In the genomic region with DNA sequence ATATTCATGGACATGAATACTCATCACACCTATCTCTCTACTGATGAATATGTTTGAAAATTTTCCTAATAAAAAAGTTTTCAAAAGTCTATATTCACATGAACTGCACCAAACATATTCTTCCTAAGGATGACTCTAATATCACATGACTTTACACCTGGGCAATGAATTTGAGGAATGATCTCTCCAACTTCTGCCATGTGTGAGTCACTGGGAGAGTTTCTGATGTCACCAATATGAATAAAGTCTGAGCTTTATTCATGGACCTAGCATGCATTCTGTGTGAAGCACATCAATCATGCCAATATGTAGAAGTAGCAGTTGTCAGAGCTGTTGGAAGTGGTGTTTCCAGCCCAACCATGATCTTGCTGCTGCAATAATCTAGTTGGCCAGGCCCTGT, we compare ENCODE assay signal across 27 cellular contexts.
"Had no signal": no experiment of that assay in that cellular context is flagged by ENCODE, and none has a peak within 500 bp of the region (broad histone marks: within the 10 kb centered on the region; RNA-seq: fewer than 3 reads in every experiment).

No MANE protein-coding gene starts in this region.

- H3K4me3 Mint-ChIP-seq: activated CD4-positive, alpha-beta memory T cell treated with anti-CD3 and anti-CD28 coated beads for 36 hours; activated CD4-positive, alpha-beta T cell treated with anti-CD3 and anti-CD28 coated beads, Interleukin-2, amount 10 ng/mL, durations not matched to agents 7 days and 5 days; activated naive CD4-positive, alpha-beta T cell treated with anti-CD3 and anti-CD28 coated beads, Interleukin-2, amount 10 ng/mL, durations not matched to agents 7 days and 5 days; activated naive CD8-positive, alpha-beta T cell treated with anti-CD3 and anti-CD28 coated beads for 36 hours; activated T-helper 17 cell treated with anti-CD3 and anti-CD28 coated beads, Interleukin-2, amount 50 U/mL, for 72 hours; IgD-negative memory B cell had no signal

- H3K4me2 ChIP-seq: KMS-11 had no signal

- ATAC-seq: activated T-helper 17 cell treated with anti-CD3 and anti-CD28 coated beads, Interleukin-2, amount 50 U/mL, for 72 hours had no signal

- H3K36me3 ChIP-seq: MG63 had no signal

- H3K4me3 ChIP-seq: MG63 had no signal

- H3K36me3 Mint-ChIP-seq: activated CD4-positive, alpha-beta memory T cell treated with anti-CD3 and anti-CD28 coated beads for 36 hours; activated naive CD4-positive, alpha-beta T cell treated with anti-CD3 and anti-CD28 coated beads, Interleukin-2, amount 10 ng/mL, durations not matched to agents 7 days and 5 days; activated naive CD8-positive, alpha-beta T cell treated with anti-CD3 and anti-CD28 coated beads for 36 hours; IgD-negative memory B cell had no signal

- DNase-seq: activated CD4-positive, alpha-beta memory T cell treated with anti-CD3 and anti-CD28 coated beads for 36 hours; activated CD4-positive, alpha-beta T cell treated with anti-CD3 and anti-CD28 coated beads, Interleukin-2, amount 10 ng/mL, durations not matched to agents 7 days and 5 days; activated CD4-positive, CD25-positive, alpha-beta regulatory T cell; activated gamma-delta T cell; activated naive CD4-positive, alpha-beta T cell treated with anti-CD3 and anti-CD28 coated beads, Interleukin-2, amount 10 ng/mL, durations not matched to agents 7 days and 5 days; activated naive CD8-positive, alpha-beta T cell treated with anti-CD3 and anti-CD28 coated beads for 36 hours; activated T-cell treated with anti-CD3 and anti-CD28 coated beads for 4 hours; activated T-cell treated with anti-CD3 and anti-CD28 coated beads, Interleukin-2, amount 50 U/mL, for 48 hours; caudate nucleus; MG63; MV-4-11; NCI-H1092 treated with DMSO at 0.1 percent for 48 hours; NCI-H1417 treated with DMSO at 0.1 percent for 48 hours; NCI-H1694; NCI-H2029 treated with DMSO at 0.1 percent for 48 hours; NCI-H345; NCI-H510A; NCI-H526 treated with DMSO at 0.1 percent for 48 hours; NCI-H82; SIG-M5; T-helper 2 cell; T1000 had no signal

- H3K9me3 ChIP-seq: MG63 had no signal

- H3K4me1 Mint-ChIP-seq: activated CD4-positive, alpha-beta T cell treated with anti-CD3 and anti-CD28 coated beads, Interleukin-2, amount 10 ng/mL, durations not matched to agents 7 days and 5 days; activated naive CD4-positive, alpha-beta T cell treated with anti-CD3 and anti-CD28 coated beads, Interleukin-2, amount 10 ng/mL, durations not matched to agents 7 days and 5 days; activated naive CD8-positive, alpha-beta T cell treated with anti-CD3 and anti-CD28 coated beads for 36 hours; activated T-helper 17 cell treated with anti-CD3 and anti-CD28 coated beads, Interleukin-2, amount 50 U/mL, for 72 hours had no signal

- H3K9me3 Mint-ChIP-seq: activated CD4-positive, alpha-beta memory T cell treated with anti-CD3 and anti-CD28 coated beads for 36 hours; activated CD4-positive, alpha-beta T cell treated with anti-CD3 and anti-CD28 coated beads, Interleukin-2, amount 10 ng/mL, durations not matched to agents 7 days and 5 days; activated naive CD4-positive, alpha-beta T cell treated with anti-CD3 and anti-CD28 coated beads, Interleukin-2, amount 10 ng/mL, durations not matched to agents 7 days and 5 days; activated naive CD8-positive, alpha-beta T cell treated with anti-CD3 and anti-CD28 coated beads for 36 hours; activated T-helper 17 cell treated with anti-CD3 and anti-CD28 coated beads, Interleukin-2, amount 50 U/mL, for 72 hours had no signal

- H3K27me3 ChIP-seq: MG63 had no signal

- H3K27ac Mint-ChIP-seq: activated CD4-positive, alpha-beta memory T cell treated with anti-CD3 and anti-CD28 coated beads for 36 hours; activated CD4-positive, alpha-beta T cell treated with anti-CD3 and anti-CD28 coated beads, Interleukin-2, amount 10 ng/mL, durations not matched to agents 7 days and 5 days; activated naive CD4-positive, alpha-beta T cell treated with anti-CD3 and anti-CD28 coated beads, Interleukin-2, amount 10 ng/mL, durations not matched to agents 7 days and 5 days; activated naive CD8-positive, alpha-beta T cell treated with anti-CD3 and anti-CD28 coated beads for 36 hours; activated T-helper 17 cell treated with anti-CD3 and anti-CD28 coated beads, Interleukin-2, amount 50 U/mL, for 72 hours; IgD-negative memory B cell had no signal

- H3K9ac ChIP-seq: KMS-11 had no signal

- FAIRE-seq: RCC 7860 had no signal

- H3K27ac ChIP-seq: KMS-11, VCaP had no signal
